ENCODE assay signal across 1 cellular context in the genomic region with DNA sequence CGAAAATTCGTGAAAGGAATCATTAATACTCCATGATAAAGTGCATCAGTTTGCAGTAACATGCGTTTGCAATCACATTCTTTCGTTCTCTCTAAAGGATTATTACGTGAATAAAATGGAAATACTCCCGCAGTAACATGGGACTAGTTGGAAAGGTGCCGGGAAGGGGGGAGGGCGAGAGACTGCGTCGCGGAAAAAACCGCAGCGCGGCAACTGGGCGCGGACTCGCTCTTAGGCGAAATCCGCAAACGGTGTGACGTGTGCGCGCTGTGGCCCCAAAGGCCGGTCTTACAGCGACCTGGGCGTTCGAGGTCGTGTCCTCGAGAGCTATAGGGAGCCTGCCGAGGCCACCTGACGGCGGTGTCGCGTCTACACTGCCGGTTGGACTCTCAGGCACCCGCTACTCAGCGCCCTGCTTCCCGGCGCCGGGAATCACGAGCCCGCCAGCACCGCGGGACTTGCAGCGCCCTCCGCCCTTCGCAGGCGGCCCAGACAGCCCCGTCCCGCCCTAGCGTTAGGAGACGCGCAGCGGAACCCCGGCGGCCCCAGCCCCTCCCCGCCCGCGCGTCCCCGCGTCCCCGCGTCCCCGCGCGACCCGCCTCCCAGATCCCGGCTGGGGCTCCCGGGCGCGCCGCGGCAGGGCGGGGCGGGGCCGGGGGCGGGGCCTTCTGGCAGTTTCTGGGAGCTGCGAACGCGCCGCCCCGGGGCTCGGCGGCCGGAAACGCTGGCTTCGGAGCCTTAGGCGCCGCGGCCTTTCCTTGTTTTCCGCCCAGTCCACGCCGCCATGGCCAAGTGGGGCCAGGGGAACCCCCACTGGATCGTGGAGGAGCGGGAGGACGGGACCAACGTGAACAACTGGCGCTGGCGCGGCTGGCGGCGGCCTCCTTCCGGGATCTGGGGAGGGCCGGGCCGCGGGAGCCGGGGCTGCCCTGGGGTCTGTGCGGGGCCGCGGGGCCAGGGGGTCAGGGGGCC.
A peak's percentile ranks its signal among the peaks of the same experiment; 100 is the strongest.
TF ChIP-seq lines count a peak whose summit lies in the region.

No MANE protein-coding gene starts in this region.

TF ChIP-seq in HepG2, 621 proteins besides CTCF, POLR2A, EP300 and RAD21 (continued from another document and continues in another):
- TF ChIP-seq GTF2F1 (IDR thresholded peaks at IDR 0.05; ENCODE audit: low read length) (no peak), HDAC6 (IDR thresholded peaks at IDR 0.05; ENCODE audit: low read depth, low read length) (no peak), ZFYVE20 (CRISPR knock-in tag; IDR thresholded peaks at IDR 0.05; ENCODE audit: borderline replicate concordance, low read depth) (no peak), PLRG1 (conservative IDR thresholded peaks at IDR 0.05) (no peak), MBNL3 (CRISPR knock-in tag; conservative IDR thresholded peaks at IDR 0.05) (no peak), BCL6 (CRISPR knock-in tag; IDR thresholded peaks at IDR 0.05) (peak; percentile 83), CCAR2 (optimal IDR thresholded peaks at IDR 0.05; ENCODE audit: low read depth, low read length) (no peak), RORA (CRISPR knock-in tag; IDR thresholded peaks at IDR 0.05) (no peak), NRL (CRISPR knock-in tag; IDR thresholded peaks at IDR 0.05; ENCODE audit: borderline replicate concordance) (peak; percentile 96), MYC (CRISPR knock-in tag; IDR thresholded peaks at IDR 0.05; ENCODE audit: borderline replicate concordance) (peak; percentile 83; the same call in 1 of the 2 replicates), HIVEP1 (CRISPR knock-in tag; IDR thresholded peaks at IDR 0.05) (peak; percentile 84), ZNF382 (CRISPR knock-in tag; IDR thresholded peaks at IDR 0.05; ENCODE audit: borderline replicate concordance) (no peak), NAIF1 (CRISPR knock-in tag; IDR thresholded peaks at IDR 0.05; ENCODE audit: borderline replicate concordance) (peak; percentile 96), THYN1 (CRISPR knock-in tag; IDR thresholded peaks at IDR 0.05; ENCODE audit: borderline replicate concordance, low read depth) (no peak; the same call in 1 of the 2 replicates), IRX3 (CRISPR knock-in tag; IDR thresholded peaks at IDR 0.05; ENCODE audit: borderline replicate concordance, low read depth) (peak; percentile 88), PPARG (CRISPR knock-in tag; conservative IDR thresholded peaks at IDR 0.05) (0 out of 2 replicates have a peak, but pooled peaks have one; percentile 71), BRD4 (CRISPR knock-in tag; IDR thresholded peaks at IDR 0.05) (peak; percentile 61), ZNF333 (CRISPR knock-in tag; IDR thresholded peaks at IDR 0.05; ENCODE audit: borderline replicate concordance) (peak; percentile 33; the same call in 1 of the 2 replicates), NR3C1 (CRISPR knock-in tag; IDR thresholded peaks at IDR 0.05) (no peak), ZMYM3 (CRISPR knock-in tag; IDR thresholded peaks at IDR 0.05) (peak; percentile 57; the same call in 1 of the 2 replicates), ZNF510 (CRISPR knock-in tag; IDR thresholded peaks at IDR 0.05; ENCODE audit: low read depth) (0 out of 2 replicates have a peak, but pooled peaks have one; percentile 73), JUND (CRISPR knock-in tag; IDR thresholded peaks at IDR 0.05) (no peak; the same call in 1 of the 2 replicates), ZNF670 (CRISPR knock-in tag; IDR thresholded peaks at IDR 0.05; ENCODE audit: borderline replicate concordance) (no peak; the same call in 1 of the 2 replicates), ONECUT2 (CRISPR knock-in tag; IDR thresholded peaks at IDR 0.05) (no peak), ZNF644 (CRISPR knock-in tag; IDR thresholded peaks at IDR 0.05; ENCODE audit: low read depth) (no peak; the same call in 1 of the 2 replicates), SP1 (IDR thresholded peaks at IDR 0.05) (no peak), SP1 (CRISPR knock-in tag; IDR thresholded peaks at IDR 0.05) (peak; percentile 43; the same call in 1 of the 2 replicates), ZNF761 (CRISPR knock-in tag; conservative IDR thresholded peaks at IDR 0.05) (peak; percentile 95), ETV5 (CRISPR knock-in tag; IDR thresholded peaks at IDR 0.05; ENCODE audit: borderline replicate concordance) (peak; percentile 86), JARID2 (CRISPR knock-in tag; IDR thresholded peaks at IDR 0.05; ENCODE audit: insufficient replicate concordance) (no peak), ZNF441 (CRISPR knock-in tag; IDR thresholded peaks at IDR 0.05; ENCODE audit: borderline replicate concordance) (peak; percentile 60; the same call in 1 of the 2 replicates), ELF4 (CRISPR knock-in tag; IDR thresholded peaks at IDR 0.05; ENCODE audit: borderline replicate concordance) (no peak), ZNF547 (CRISPR knock-in tag; IDR thresholded peaks at IDR 0.05) (peak; percentile 90; the same call in 1 of the 2 replicates), YEATS4 (CRISPR knock-in tag; IDR thresholded peaks at IDR 0.05; ENCODE audit: borderline replicate concordance) (peak; percentile 92), SATB2 (CRISPR knock-in tag; IDR thresholded peaks at IDR 0.05) (peak; percentile 78; the same call in 1 of the 2 replicates), ZNF326 (CRISPR knock-in tag; IDR thresholded peaks at IDR 0.05; ENCODE audit: borderline replicate concordance) (no peak), MTF1 (CRISPR knock-in tag; IDR thresholded peaks at IDR 0.05) (peak; percentile 68), HNRNPUL1 (IDR thresholded peaks at IDR 0.05; ENCODE audit: low read depth, low read length) (0 out of 2 replicates have a peak, but pooled peaks have one; percentile 24), ZNF337 (CRISPR knock-in tag; IDR thresholded peaks at IDR 0.05; ENCODE audit: borderline replicate concordance, low read depth) (no peak; the same call in 1 of the 2 replicates), ZNF367 (CRISPR knock-in tag; IDR thresholded peaks at IDR 0.05; ENCODE audit: borderline replicate concordance) (peak; percentile 85; the same call in 1 of the 2 replicates), WIZ (CRISPR knock-in tag; IDR thresholded peaks at IDR 0.05) (peak; percentile 95; the same call in 1 of the 2 replicates), FOXK2 (IDR thresholded peaks at IDR 0.05) (no peak), HDAC1 (CRISPR knock-in tag; IDR thresholded peaks at IDR 0.05) (peak; percentile 86), KAT8 (CRISPR knock-in tag; IDR thresholded peaks at IDR 0.05) (peak; percentile 83; the same call in 1 of the 2 replicates), ZNF484 (CRISPR knock-in tag; IDR thresholded peaks at IDR 0.05; ENCODE audit: borderline replicate concordance, low read depth) (no peak), ISX (CRISPR knock-in tag; conservative IDR thresholded peaks at IDR 0.05) (peak; percentile 32; the same call in 1 of the 2 replicates), ISL2 (CRISPR knock-in tag; IDR thresholded peaks at IDR 0.05) (peak; percentile 79), ATRX (CRISPR knock-in tag; IDR thresholded peaks at IDR 0.05; ENCODE audit: borderline replicate concordance) (no peak), SRSF1 (optimal IDR thresholded peaks at IDR 0.05; ENCODE audit: low read depth, low read length) (no peak), GABPA (IDR thresholded peaks at IDR 0.05; ENCODE audit: low read depth, low read length) (peak; percentile 57), GABPA (CRISPR knock-in tag; IDR thresholded peaks at IDR 0.05; ENCODE audit: low read depth) (peak; percentile 67)
- TF ChIP-seq, protein P1, sequence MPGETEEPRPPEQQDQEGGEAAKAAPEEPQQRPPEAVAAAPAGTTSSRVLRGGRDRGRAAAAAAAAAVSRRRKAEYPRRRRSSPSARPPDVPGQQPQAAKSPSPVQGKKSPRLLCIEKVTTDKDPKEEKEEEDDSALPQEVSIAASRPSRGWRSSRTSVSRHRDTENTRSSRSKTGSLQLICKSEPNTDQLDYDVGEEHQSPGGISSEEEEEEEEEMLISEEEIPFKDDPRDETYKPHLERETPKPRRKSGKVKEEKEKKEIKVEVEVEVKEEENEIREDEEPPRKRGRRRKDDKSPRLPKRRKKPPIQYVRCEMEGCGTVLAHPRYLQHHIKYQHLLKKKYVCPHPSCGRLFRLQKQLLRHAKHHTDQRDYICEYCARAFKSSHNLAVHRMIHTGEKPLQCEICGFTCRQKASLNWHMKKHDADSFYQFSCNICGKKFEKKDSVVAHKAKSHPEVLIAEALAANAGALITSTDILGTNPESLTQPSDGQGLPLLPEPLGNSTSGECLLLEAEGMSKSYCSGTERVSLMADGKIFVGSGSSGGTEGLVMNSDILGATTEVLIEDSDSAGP (CRISPR knock-in tag; IDR thresholded peaks at IDR 0.05; ENCODE audit: borderline replicate concordance): peak; percentile 93
- TF ChIP-seq, protein P2, sequence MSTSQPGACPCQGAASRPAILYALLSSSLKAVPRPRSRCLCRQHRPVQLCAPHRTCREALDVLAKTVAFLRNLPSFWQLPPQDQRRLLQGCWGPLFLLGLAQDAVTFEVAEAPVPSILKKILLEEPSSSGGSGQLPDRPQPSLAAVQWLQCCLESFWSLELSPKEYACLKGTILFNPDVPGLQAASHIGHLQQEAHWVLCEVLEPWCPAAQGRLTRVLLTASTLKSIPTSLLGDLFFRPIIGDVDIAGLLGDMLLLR (CRISPR knock-in tag; IDR thresholded peaks at IDR 0.05): peak; percentile 69
- TF ChIP-seq, protein P3, sequence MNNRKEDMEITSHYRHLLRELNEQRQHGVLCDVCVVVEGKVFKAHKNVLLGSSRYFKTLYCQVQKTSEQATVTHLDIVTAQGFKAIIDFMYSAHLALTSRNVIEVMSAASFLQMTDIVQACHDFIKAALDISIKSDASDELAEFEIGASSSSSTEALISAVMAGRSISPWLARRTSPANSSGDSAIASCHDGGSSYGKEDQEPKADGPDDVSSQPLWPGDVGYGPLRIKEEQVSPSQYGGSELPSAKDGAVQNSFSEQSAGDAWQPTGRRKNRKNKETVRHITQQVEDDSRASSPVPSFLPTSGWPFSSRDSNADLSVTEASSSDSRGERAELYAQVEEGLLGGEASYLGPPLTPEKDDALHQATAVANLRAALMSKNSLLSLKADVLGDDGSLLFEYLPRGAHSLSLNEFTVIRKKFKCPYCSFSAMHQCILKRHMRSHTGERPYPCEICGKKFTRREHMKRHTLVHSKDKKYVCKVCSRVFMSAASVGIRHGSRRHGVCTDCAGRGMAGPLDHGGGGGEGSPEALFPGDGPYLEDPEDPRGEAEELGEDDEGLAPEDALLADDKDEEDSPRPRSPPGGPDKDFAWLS (CRISPR knock-in tag; IDR thresholded peaks at IDR 0.05; ENCODE audit: borderline replicate concordance): no peak
- TF ChIP-seq, protein P4, sequence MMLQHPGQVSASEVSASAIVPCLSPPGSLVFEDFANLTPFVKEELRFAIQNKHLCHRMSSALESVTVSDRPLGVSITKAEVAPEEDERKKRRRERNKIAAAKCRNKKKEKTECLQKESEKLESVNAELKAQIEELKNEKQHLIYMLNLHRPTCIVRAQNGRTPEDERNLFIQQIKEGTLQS (CRISPR knock-in tag; IDR thresholded peaks at IDR 0.05): no peak; the same call in 1 of the 2 replicates
- TF ChIP-seq, protein P5, sequence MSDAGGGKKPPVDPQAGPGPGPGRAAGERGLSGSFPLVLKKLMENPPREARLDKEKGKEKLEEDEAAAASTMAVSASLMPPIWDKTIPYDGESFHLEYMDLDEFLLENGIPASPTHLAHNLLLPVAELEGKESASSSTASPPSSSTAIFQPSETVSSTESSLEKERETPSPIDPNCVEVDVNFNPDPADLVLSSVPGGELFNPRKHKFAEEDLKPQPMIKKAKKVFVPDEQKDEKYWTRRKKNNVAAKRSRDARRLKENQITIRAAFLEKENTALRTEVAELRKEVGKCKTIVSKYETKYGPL (CRISPR knock-in tag; IDR thresholded peaks at IDR 0.05): peak; percentile 38; the same call in 1 of the 2 replicates
- TF ChIP-seq, protein P6, sequence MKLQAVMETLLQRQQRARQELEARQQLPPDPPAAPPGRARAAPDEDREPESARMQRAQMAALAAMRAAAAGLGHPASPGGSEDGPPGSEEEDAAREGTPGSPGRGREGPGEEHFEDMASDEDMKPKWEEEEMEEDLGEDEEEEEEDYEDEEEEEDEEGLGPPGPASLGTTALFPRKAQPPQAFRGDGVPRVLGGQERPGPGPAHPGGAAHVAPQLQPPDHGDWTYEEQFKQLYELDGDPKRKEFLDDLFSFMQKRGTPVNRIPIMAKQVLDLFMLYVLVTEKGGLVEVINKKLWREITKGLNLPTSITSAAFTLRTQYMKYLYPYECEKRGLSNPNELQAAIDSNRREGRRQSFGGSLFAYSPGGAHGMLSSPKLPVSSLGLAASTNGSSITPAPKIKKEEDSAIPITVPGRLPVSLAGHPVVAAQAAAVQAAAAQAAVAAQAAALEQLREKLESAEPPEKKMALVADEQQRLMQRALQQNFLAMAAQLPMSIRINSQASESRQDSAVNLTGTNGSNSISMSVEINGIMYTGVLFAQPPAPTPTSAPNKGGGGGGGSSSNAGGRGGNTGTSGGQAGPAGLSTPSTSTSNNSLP (IDR thresholded peaks at IDR 0.05; ENCODE audit: low read depth, low read length): peak; percentile 26; the same call in 1 of the 2 replicates
- TF ChIP-seq, protein P7, sequence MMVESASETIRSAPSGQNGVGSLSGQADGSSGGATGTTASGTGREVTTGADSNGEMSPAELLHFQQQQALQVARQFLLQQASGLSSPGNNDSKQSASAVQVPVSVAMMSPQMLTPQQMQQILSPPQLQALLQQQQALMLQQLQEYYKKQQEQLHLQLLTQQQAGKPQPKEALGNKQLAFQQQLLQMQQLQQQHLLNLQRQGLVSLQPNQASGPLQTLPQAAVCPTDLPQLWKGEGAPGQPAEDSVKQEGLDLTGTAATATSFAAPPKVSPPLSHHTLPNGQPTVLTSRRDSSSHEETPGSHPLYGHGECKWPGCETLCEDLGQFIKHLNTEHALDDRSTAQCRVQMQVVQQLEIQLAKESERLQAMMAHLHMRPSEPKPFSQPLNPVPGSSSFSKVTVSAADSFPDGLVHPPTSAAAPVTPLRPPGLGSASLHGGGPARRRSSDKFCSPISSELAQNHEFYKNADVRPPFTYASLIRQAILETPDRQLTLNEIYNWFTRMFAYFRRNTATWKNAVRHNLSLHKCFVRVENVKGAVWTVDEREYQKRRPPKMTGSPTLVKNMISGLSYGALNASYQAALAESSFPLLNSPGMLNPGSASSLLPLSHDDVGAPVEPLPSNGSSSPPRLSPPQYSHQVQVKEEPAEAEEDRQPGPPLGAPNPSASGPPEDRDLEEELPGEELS (CRISPR knock-in tag; IDR thresholded peaks at IDR 0.05): 0 out of 2 replicates have a peak, but pooled peaks have one; percentile 20
- TF ChIP-seq, protein P8, sequence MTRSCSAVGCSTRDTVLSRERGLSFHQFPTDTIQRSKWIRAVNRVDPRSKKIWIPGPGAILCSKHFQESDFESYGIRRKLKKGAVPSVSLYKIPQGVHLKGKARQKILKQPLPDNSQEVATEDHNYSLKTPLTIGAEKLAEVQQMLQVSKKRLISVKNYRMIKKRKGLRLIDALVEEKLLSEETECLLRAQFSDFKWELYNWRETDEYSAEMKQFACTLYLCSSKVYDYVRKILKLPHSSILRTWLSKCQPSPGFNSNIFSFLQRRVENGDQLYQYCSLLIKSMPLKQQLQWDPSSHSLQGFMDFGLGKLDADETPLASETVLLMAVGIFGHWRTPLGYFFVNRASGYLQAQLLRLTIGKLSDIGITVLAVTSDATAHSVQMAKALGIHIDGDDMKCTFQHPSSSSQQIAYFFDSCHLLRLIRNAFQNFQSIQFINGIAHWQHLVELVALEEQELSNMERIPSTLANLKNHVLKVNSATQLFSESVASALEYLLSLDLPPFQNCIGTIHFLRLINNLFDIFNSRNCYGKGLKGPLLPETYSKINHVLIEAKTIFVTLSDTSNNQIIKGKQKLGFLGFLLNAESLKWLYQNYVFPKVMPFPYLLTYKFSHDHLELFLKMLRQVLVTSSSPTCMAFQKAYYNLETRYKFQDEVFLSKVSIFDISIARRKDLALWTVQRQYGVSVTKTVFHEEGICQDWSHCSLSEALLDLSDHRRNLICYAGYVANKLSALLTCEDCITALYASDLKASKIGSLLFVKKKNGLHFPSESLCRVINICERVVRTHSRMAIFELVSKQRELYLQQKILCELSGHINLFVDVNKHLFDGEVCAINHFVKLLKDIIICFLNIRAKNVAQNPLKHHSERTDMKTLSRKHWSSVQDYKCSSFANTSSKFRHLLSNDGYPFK (CRISPR knock-in tag; IDR thresholded peaks at IDR 0.05; ENCODE audit: borderline replicate concordance): peak; percentile 82
